ENCODE assay signal across 15 cellular contexts in the genomic region with DNA sequence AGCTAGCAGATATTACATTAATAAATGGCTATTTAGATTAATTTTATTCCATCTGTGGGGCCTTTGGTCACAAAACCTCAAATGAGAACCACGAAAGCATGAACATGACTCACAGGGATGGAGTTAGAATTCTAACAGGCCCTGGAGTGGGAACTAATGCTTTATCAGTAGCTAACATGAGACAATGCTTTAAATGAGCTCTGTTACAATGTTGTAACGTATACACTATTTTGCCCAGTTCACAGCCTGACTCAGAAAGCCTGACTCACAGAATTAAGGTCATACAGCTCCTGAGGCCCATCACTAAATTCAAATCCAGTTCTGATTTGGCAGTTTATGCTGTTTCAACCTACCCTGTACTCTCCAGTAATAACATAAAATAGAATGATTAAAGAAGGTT. TPM values are rescaled to one million over a fixed set of nuclear protein-coding genes. Genes with fewer than 3 reads are reported as not detected.
DNase-seq lines count a peak whose midpoint lies in the region; ATAC-seq, FAIRE-seq and TF ChIP-seq lines count a peak whose summit lies in the region.
"Had no signal": no experiment of that assay in that cellular context is flagged by ENCODE, and none has a peak within 500 bp of the region (broad histone marks: within the 10 kb centered on the region; RNA-seq: fewer than 3 reads in every experiment).

No MANE protein-coding gene starts in this region.

- no peaks in the 10 kb centered on the region for H3K9me3 ChIP-seq in astrocyte (ENCODE audit: insufficient read depth, low read depth, low read length)
- H3K9me3 ChIP-seq: neutrophil, uterus had no signal

- H3K27me3 Mint-ChIP-seq in astrocyte (ENCODE audit: low read depth, unreplicated experiment), result no peaks in the 10 kb centered on the region
- H3K27me3 Mint-ChIP-seq: activated CD4-positive, alpha-beta memory T cell treated with anti-CD3 and anti-CD28 coated beads, Interleukin-2, amount 10 ng/mL, durations not matched to agents 7 days and 5 days had no signal

- H3K27ac ChIP-seq in ACC112 (ENCODE audit: low read depth, low read length), result peak overlapping the region; percentile 95
- H3K27ac ChIP-seq in astrocyte (ENCODE audit: low read depth, low read length), result peak overlapping the region; percentile 94
- H3K27ac ChIP-seq: neutrophil, uterus had no signal

- H3K4me3 Mint-ChIP-seq in astrocyte (ENCODE audit: unreplicated experiment), result no peak overlapping the region
- H3K4me3 Mint-ChIP-seq: activated CD4-positive, alpha-beta memory T cell treated with anti-CD3 and anti-CD28 coated beads, Interleukin-2, amount 10 ng/mL, durations not matched to agents 7 days and 5 days; T-helper 2 cell treated with Interferon-gamma antibody and Interleukin-4, amounts not matched to agents 5 μg/mL and 100 μg/mL, for 36 hours had no signal

- peak overlapping the region; percentile 34 for H3K4me2 ChIP-seq in astrocyte (ENCODE audit: low read length)

- H2AFZ ChIP-seq in ACC112 (ENCODE audit: low read length, unreplicated experiment), result no peak overlapping the region
- no peak overlapping the region for H2AFZ ChIP-seq in astrocyte (ENCODE audit: low read depth, low read length)

- H3K27me3 ChIP-seq in ACC112 (ENCODE audit: insufficient read depth, low read length) (no peaks in the 10 kb centered on the region), astrocyte (ENCODE audit: insufficient read depth, low read length) (no peaks in the 10 kb centered on the region)
- H3K27me3 ChIP-seq: neutrophil, uterus had no signal

- H3K79me2 ChIP-seq in ACC112 (ENCODE audit: control insufficient read depth, insufficient read depth, low read length, unreplicated experiment) (peaks cover 90% of the 10 kb centered on the region), astrocyte (ENCODE audit: insufficient read depth, low read length) (peaks cover 92% of the 10 kb centered on the region)

- H3K4me3 ChIP-seq in ACC112 (ENCODE audit: low read depth, low read length) (no peak overlapping the region), astrocyte (ENCODE audit: insufficient read depth, low read depth, low read length) (no peak overlapping the region)
- H3K4me3 ChIP-seq: uterus had no signal

- peak overlapping the region; percentile 91 for H3K27ac Mint-ChIP-seq in astrocyte (ENCODE audit: unreplicated experiment)
- H3K27ac Mint-ChIP-seq: activated CD4-positive, alpha-beta memory T cell treated with anti-CD3 and anti-CD28 coated beads, Interleukin-2, amount 10 ng/mL, durations not matched to agents 7 days and 5 days; T-helper 2 cell treated with Interferon-gamma antibody and Interleukin-4, amounts not matched to agents 5 μg/mL and 100 μg/mL, for 36 hours had no signal

- H3K9me3 Mint-ChIP-seq in astrocyte (ENCODE audit: unreplicated experiment), result peaks cover 5% of the 10 kb centered on the region
- H3K9me3 Mint-ChIP-seq: activated CD4-positive, alpha-beta memory T cell treated with anti-CD3 and anti-CD28 coated beads, Interleukin-2, amount 10 ng/mL, durations not matched to agents 7 days and 5 days; T-helper 2 cell treated with Interferon-gamma antibody and Interleukin-4, amounts not matched to agents 5 μg/mL and 100 μg/mL, for 36 hours had no signal

- DNase-seq in HS-5 (ENCODE audit: low read depth) (peak; percentile 86), astrocyte (ENCODE audit: low read depth) (peak; percentile 98), foreskin melanocyte (peak; percentile 87), middle frontal gyrus (ENCODE audit: extremely low spot score, low spot score) (no peak), cerebellar cortex (ENCODE audit: low spot score) (no peak), NCI-H2171 treated with DMSO at 0.1 percent for 48 hours (lab: John Stamatoyannopoulos, UW) (no peak)
- DNase-seq: activated CD4-positive, alpha-beta memory T cell treated with anti-CD3 and anti-CD28 coated beads, Interleukin-2, amount 10 ng/mL, durations not matched to agents 7 days and 5 days; activated effector memory CD4-positive, alpha-beta T cell treated with Interleukin-2 at 50 U/mL for 16 hours; head of caudate nucleus; uterus had no signal

- H3K4me1 ChIP-seq in ACC112 (ENCODE audit: control insufficient read depth, insufficient read depth, low read length, unreplicated experiment), result peaks cover 36% of the 10 kb centered on the region
- H3K4me1 ChIP-seq in astrocyte (ENCODE audit: insufficient read depth, low read length), result peaks cover 24% of the 10 kb centered on the region
- H3K4me1 ChIP-seq: uterus had no signal

- peak; percentile 80 for FAIRE-seq in astrocyte (lab: Jason Lieb, UNC)
- FAIRE-seq: GM18507 had no signal

- ATAC-seq in GM21717 (IDR thresholded peaks at IDR 0.05; ENCODE audit: unreplicated experiment), result no peak

- H3K36me3 ChIP-seq in ACC112 (ENCODE audit: insufficient read depth, low read length) (peaks cover 16% of the 10 kb centered on the region), astrocyte (ENCODE audit: insufficient read depth, low read length) (no peaks in the 10 kb centered on the region)
- H3K36me3 ChIP-seq: neutrophil, uterus had no signal

- no peak for TF ChIP-seq CTCF in astrocyte (IDR thresholded peaks at IDR 0.05; ENCODE audit: insufficient read depth, low read depth, low read length)

- H3K4me1 Mint-ChIP-seq in astrocyte (ENCODE audit: low read depth, unreplicated experiment), result peaks cover 23% of the 10 kb centered on the region
- H3K4me1 Mint-ChIP-seq: activated CD4-positive, alpha-beta memory T cell treated with anti-CD3 and anti-CD28 coated beads, Interleukin-2, amount 10 ng/mL, durations not matched to agents 7 days and 5 days had no signal

- no peaks in the 10 kb centered on the region for H3K36me3 Mint-ChIP-seq in astrocyte (ENCODE audit: low read depth, unreplicated experiment)

- no peaks in the 10 kb centered on the region for H4K20me1 ChIP-seq in astrocyte (ENCODE audit: insufficient read depth, low read length)

- peak overlapping the region; percentile 66 for H3K9ac ChIP-seq in astrocyte (ENCODE audit: low read length)

RNA-seq across cellular contexts. Expression of a gene that starts 23.2 kb away (rescaled TPM):
- 20.3 and 24.2 TPM in 2 replicates for total RNA-seq in astrocyte
- total RNA-seq: activated CD4-positive, alpha-beta memory T cell treated with anti-CD3 and anti-CD28 coated beads, Interleukin-2, amount 10 ng/mL, durations not matched to agents 7 days and 5 days had no signal

Comparison
In these comparisons a context has a peak if more than half of its experiments do, and no peak if none do; other contexts are left out.
1. DNase-seq: peak in HS-5 (single experiment), astrocyte (single experiment) and foreskin melanocyte (single experiment); none in middle frontal gyrus (single experiment), cerebellar cortex (single experiment) and NCI-H2171 treated with DMSO at 0.1 percent for 48 hours (single experiment).